In genomic region chr22:35915477-35916013, GRCh38 we compare ENCODE assay signal across 9 cellular contexts.
DNase-seq lines count a peak whose midpoint lies in the region; ATAC-seq lines count a peak whose summit lies in the region.
"Had no signal": no experiment of that assay in that cellular context is flagged by ENCODE, and none has a peak within 500 bp of the region (broad histone marks: within the 10 kb centered on the region; RNA-seq: fewer than 3 reads in every experiment).

No MANE protein-coding gene starts in this region.

- peak; percentile 6 for DNase-seq in DMS53 (lab: John Stamatoyannopoulos, UW)
- no peak for DNase-seq in DMS53 treated with DMSO at 0.1 percent for 48 hours (lab: John Stamatoyannopoulos, UW; ENCODE audit: unreplicated experiment)
- DNase-seq in amniotic epithelial cell (ENCODE audit: low read depth) = peak; percentile 29
- DNase-seq in kidney glomerular epithelial cell (lab: John Stamatoyannopoulos, UW) = peak; percentile 16
- peak; percentile 72 for DNase-seq in superior temporal gyrus (ENCODE audit: extremely low spot score)
- no peak for DNase-seq in NCI-H1930 (lab: John Stamatoyannopoulos, UW)
- no peak for DNase-seq in LoVo (ENCODE audit: low spot score)
- DNase-seq: left cardiac atrium had no signal

- ATAC-seq in HG03135 (IDR thresholded peaks at IDR 0.05; ENCODE audit: unreplicated experiment) = no peak

Comparison
In these comparisons a context has a peak if more than half of its experiments do, and no peak if none do; other contexts are left out.
1. DNase-seq: peak in DMS53 (single experiment), amniotic epithelial cell (single experiment), kidney glomerular epithelial cell (single experiment) and superior temporal gyrus (single experiment); none in DMS53 treated with DMSO at 0.1 percent for 48 hours (single experiment), NCI-H1930 (0 of 2) and LoVo (single experiment).